ENCODE assay signal across 9 cellular contexts in the genomic region with DNA sequence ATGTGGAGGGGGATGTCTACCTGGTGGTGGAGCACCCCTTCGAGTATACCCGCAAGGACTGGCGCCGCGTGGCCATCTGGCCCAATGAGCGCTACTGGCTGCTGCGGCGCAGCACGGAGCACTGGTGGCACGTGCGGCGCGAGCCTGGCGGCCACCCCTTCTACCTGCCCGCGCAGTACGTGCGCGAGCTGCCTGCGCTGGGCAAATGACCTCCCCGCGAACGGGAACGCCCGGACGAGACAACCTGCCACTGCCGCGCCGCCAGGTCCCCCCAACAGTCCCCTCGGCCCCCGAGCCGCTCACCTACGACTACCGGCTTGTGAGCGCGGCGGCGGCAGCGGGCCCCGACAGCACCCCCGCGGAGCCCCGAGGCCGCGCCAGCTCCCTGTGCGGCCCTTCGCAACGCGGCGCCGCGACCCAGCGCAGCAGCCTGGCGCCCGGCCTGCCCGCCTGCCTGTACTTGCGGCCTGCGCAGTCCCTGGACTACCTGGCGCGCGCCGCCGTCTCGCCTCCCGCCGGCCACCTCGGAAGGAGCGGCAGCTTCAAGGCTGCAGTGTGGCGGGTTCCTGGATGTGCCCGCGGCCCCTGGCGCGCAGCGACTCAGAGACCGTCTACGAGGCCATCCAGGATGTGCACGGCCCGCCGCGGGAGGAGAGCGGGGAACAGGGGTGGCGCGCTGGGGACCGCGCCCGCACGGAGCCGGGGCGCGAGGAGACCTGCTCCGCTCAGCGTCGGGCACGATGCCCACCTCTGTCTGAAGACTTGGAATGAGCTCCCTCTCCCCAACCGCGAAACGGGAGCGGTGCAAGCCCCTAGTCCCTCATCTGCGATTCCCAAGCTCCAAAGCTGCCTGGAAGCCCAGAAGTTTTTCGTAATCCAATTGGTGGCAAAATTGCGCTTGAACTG. TPM values are rescaled to one million over a fixed set of nuclear protein-coding genes. Genes with fewer than 3 reads are reported as not detected.
DNase-seq lines count a peak whose midpoint lies in the region.
"Had no signal": no experiment of that assay in that cellular context is flagged by ENCODE, and none has a peak within 500 bp of the region (broad histone marks: within the 10 kb centered on the region; RNA-seq: fewer than 3 reads in every experiment).

No MANE protein-coding gene starts in this region.

- peak overlapping the region; percentile 27 for H3K27ac Mint-ChIP-seq in activated T-helper 1 cell treated with anti-CD3 and anti-CD28 coated beads, Interleukin-12 subunit alpha, Interleukin-12 subunit beta, Interleukin-2, Interleukin-4 antibody, amounts not matched to agents 30 ng/mL and 10 ng/mL and 1 ng/mL, durations not matched to agents 14 hours and 24 hours and 36 hours
- H3K27ac Mint-ChIP-seq in immature natural killer cell, result peak overlapping the region in 1 of 6 donors; percentile 89

- no peaks in the 10 kb centered on the region for H3K9me3 Mint-ChIP-seq in activated T-helper 1 cell treated with anti-CD3 and anti-CD28 coated beads, Interleukin-12 subunit alpha, Interleukin-12 subunit beta, Interleukin-2, Interleukin-4 antibody, amounts not matched to agents 30 ng/mL and 10 ng/mL and 1 ng/mL, durations not matched to agents 14 hours and 24 hours and 36 hours
- H3K9me3 Mint-ChIP-seq in immature natural killer cell, result no peaks in the 10 kb centered on the region

- no peak overlapping the region for H3K9ac ChIP-seq in HUES48 (ENCODE audit: low read depth, low read length)

- peaks cover 55% of the 10 kb centered on the region for H3K27me3 Mint-ChIP-seq in activated T-helper 1 cell treated with anti-CD3 and anti-CD28 coated beads, Interleukin-12 subunit alpha, Interleukin-12 subunit beta, Interleukin-2, Interleukin-4 antibody, amounts not matched to agents 30 ng/mL and 10 ng/mL and 1 ng/mL, durations not matched to agents 14 hours and 24 hours and 36 hours (ENCODE audit: insufficient read depth)
- H3K27me3 Mint-ChIP-seq in immature natural killer cell (ENCODE audit: low read depth in 3 of 3), result peaks cover 7 to 22% (median 13%) of the 10 kb centered on the region in 3 donors

- peak; percentile 4 for DNase-seq in ACHN
- DNase-seq in activated T-helper 1 cell treated with anti-CD3 and anti-CD28 coated beads, Interleukin-12 subunit alpha, Interleukin-12 subunit beta, Interleukin-2, Interleukin-4 antibody, amounts not matched to agents 30 ng/mL and 10 ng/mL and 1 ng/mL, durations not matched to agents 14 hours and 24 hours and 36 hours (ENCODE audit: low spot score), result peak; percentile 31
- DNase-seq in immature natural killer cell, result peak in 2 of 3 donors; percentile 47 to 49
- DNase-seq in T1000 (lab: John Stamatoyannopoulos, UW), result no peak
- no peak for DNase-seq in NCI-H2107 (lab: John Stamatoyannopoulos, UW)
- no peak for DNase-seq in NOMO-1 treated with DMSO at 0.1 percent for 48 hours (lab: John Stamatoyannopoulos, UW; ENCODE audit: unreplicated experiment)

- H3K4me3 ChIP-seq in HUES48 (ENCODE audit: low read depth, low read length) (peak overlapping the region; percentile 36), thymus (ENCODE audit: low read length) (peak overlapping the region; percentile 37)
- H3K4me3 ChIP-seq: ovary had no signal

- in situ Hi-C loops in ACHN (cut with HindIII; ENCODE audit: low pct_ligation_motif_present, low pct_unique_long_range_greater_than_20kb, low sequenced_read_pairs), result no loop called here

- peak overlapping the region; percentile 74 for H3K4me3 Mint-ChIP-seq in activated T-helper 1 cell treated with anti-CD3 and anti-CD28 coated beads, Interleukin-12 subunit alpha, Interleukin-12 subunit beta, Interleukin-2, Interleukin-4 antibody, amounts not matched to agents 30 ng/mL and 10 ng/mL and 1 ng/mL, durations not matched to agents 14 hours and 24 hours and 36 hours
- peak overlapping the region; percentile 84 to 94 (median 85) for H3K4me3 Mint-ChIP-seq in immature natural killer cell

- H3K4me1 ChIP-seq in HUES48 (ENCODE audit: control insufficient read depth, insufficient read depth, low read length) (peaks cover 14% of the 10 kb centered on the region), thymus (ENCODE audit: control insufficient read depth, insufficient read depth, low read length) (peaks cover 31% of the 10 kb centered on the region)

- intact Hi-C loops in activated T-helper 1 cell treated with anti-CD3 and anti-CD28 coated beads, Interleukin-12 subunit alpha, Interleukin-12 subunit beta, Interleukin-2, Interleukin-4 antibody, amounts not matched to agents 30 ng/mL and 10 ng/mL and 1 ng/mL, durations not matched to agents 14 hours and 24 hours and 36 hours (cut with micrococcal nuclease), result loop anchor here (5.0 kb wide), 1 partner anchor 97 kb away; no protein-coding TSS in a partner anchor

- peaks cover 17% of the 10 kb centered on the region for H3K4me1 Mint-ChIP-seq in activated T-helper 1 cell treated with anti-CD3 and anti-CD28 coated beads, Interleukin-12 subunit alpha, Interleukin-12 subunit beta, Interleukin-2, Interleukin-4 antibody, amounts not matched to agents 30 ng/mL and 10 ng/mL and 1 ng/mL, durations not matched to agents 14 hours and 24 hours and 36 hours (ENCODE audit: low read depth)
- peaks cover 35 to 45% of the 10 kb centered on the region in 2 donors for H3K4me1 Mint-ChIP-seq in immature natural killer cell

- H3K27me3 ChIP-seq in HUES48 (ENCODE audit: control insufficient read depth, insufficient read depth, low read length) (peaks cover 100% of the 10 kb centered on the region), thymus (ENCODE audit: control insufficient read depth, insufficient read depth) (peaks cover 62% of the 10 kb centered on the region)

- no peaks in the 10 kb centered on the region for H3K36me3 Mint-ChIP-seq in activated T-helper 1 cell treated with anti-CD3 and anti-CD28 coated beads, Interleukin-12 subunit alpha, Interleukin-12 subunit beta, Interleukin-2, Interleukin-4 antibody, amounts not matched to agents 30 ng/mL and 10 ng/mL and 1 ng/mL, durations not matched to agents 14 hours and 24 hours and 36 hours (ENCODE audit: low read depth)
- H3K36me3 Mint-ChIP-seq in immature natural killer cell, result no peaks in the 10 kb centered on the region

- H3K36me3 ChIP-seq in HUES48 (ENCODE audit: control insufficient read depth, insufficient read depth, low read length) (no peaks in the 10 kb centered on the region), thymus (ENCODE audit: control insufficient read depth, insufficient read depth) (no peaks in the 10 kb centered on the region)
- H3K36me3 ChIP-seq: ovary had no signal

- H3K27ac ChIP-seq in HUES48 (ENCODE audit: low read depth, low read length) (no peak overlapping the region), thymus (ENCODE audit: low read depth) (peak overlapping the region; percentile 42)
- H3K27ac ChIP-seq: ovary had no signal

- H3K9me3 ChIP-seq in HUES48 (ENCODE audit: control insufficient read depth, insufficient read depth, low read length), result no peaks in the 10 kb centered on the region
- no peaks in the 10 kb centered on the region for H3K9me3 ChIP-seq in thymus (ENCODE audit: control insufficient read depth)
- H3K9me3 ChIP-seq: ovary had no signal

- WGBS in thymus, result 2% methylated on average over 101 of the region's 101 CpGs

RNA-seq across cellular contexts. Expression of a gene that starts 48.7 kb away (rescaled TPM):
- total RNA-seq in activated T-helper 1 cell treated with anti-CD3 and anti-CD28 coated beads, Interleukin-12 subunit alpha, Interleukin-12 subunit beta, Interleukin-2, Interleukin-4 antibody, amounts not matched to agents 30 ng/mL and 10 ng/mL and 1 ng/mL, durations not matched to agents 14 hours and 24 hours and 36 hours, result 67.3 and 75.7 TPM in 2 replicates
- 100 to 1,000 TPM; 146 to 193 (median 169) TPM for polyA plus RNA-seq in immature natural killer cell
- polyA plus RNA-seq in thymus, result 112 TPM

Comparison
In these comparisons a context has a peak if more than half of its experiments do, and no peak if none do; other contexts are left out.
1. DNase-seq: peak in ACHN (single experiment), activated T-helper 1 cell treated with anti-CD3 and anti-CD28 coated beads, Interleukin-12 subunit alpha, Interleukin-12 subunit beta, Interleukin-2, Interleukin-4 antibody, amounts not matched to agents 30 ng/mL and 10 ng/mL and 1 ng/mL, durations not matched to agents 14 hours and 24 hours and 36 hours (single experiment) and immature natural killer cell (2 of 3); none in T1000 (single experiment), NCI-H2107 (single experiment) and NOMO-1 treated with DMSO at 0.1 percent for 48 hours (single experiment).